In the genomic region with DNA sequence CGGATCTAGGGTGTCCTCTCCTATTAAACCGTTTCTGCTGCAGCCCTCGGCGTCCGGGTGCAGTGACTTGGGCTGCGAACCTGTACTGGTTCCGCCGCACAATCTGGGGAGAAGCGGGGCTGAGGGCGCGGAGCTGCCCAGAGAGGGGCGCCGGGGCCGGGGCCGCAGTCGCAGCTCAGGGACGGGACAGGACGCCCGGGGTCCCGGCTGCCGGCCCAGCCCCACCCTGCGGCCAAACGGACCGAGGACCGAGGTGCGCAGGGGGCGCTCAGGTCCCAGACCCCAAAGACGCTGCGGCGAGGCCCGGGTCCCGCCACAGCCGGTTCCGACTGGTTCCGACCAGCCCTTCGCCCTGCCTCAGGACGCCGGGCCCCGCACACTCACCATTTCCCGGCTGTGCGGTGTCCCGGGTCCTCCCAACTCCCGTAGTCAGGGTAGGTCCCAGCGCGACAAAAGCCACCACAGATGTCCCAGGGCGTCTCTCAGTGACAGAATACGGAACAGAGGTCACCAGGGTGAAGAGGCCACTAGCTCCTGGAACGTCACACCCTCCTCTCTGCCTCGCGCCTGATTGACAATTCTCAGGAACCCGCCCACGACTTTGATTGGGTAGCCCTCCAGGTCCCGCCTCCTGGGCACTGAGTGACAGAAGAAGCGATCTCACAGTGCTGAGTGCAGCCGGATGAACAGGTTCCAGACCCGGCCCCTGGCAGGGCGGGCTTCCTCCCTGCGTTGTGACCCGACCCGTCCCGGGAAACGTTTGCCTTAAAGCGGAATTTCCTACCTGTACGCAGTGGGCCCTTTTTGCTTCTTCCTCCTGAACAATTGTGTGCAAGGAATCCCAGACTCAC, we compare ENCODE assay signal across 1 cellular context.
TF ChIP-seq lines count a peak whose summit lies in the region.

ZNF44 (minus strand) TSS at position 576 of the 851 bp plus-strand sequence; CDS start at position 387, 189 bp downstream.

TF ChIP-seq in HepG2, 621 proteins besides CTCF, POLR2A, EP300 and RAD21 (continued from another document and continues in another):
- peak; percentile 35; the same call in 1 of the 2 replicates for TF ChIP-seq ZNF414 (CRISPR knock-in tag; IDR thresholded peaks at IDR 0.05)
- TF ChIP-seq, protein P1, sequence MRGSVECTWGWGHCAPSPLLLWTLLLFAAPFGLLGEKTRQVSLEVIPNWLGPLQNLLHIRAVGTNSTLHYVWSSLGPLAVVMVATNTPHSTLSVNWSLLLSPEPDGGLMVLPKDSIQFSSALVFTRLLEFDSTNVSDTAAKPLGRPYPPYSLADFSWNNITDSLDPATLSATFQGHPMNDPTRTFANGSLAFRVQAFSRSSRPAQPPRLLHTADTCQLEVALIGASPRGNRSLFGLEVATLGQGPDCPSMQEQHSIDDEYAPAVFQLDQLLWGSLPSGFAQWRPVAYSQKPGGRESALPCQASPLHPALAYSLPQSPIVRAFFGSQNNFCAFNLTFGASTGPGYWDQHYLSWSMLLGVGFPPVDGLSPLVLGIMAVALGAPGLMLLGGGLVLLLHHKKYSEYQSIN (CRISPR knock-in tag; IDR thresholded peaks at IDR 0.05; ENCODE audit: borderline replicate concordance), result no peak
- TF ChIP-seq ZNF629 (CRISPR knock-in tag; conservative IDR thresholded peaks at IDR 0.05), result no peak
- TF ChIP-seq HMG20B (CRISPR knock-in tag; conservative IDR thresholded peaks at IDR 0.05), result 0 out of 2 replicates have a peak, but pooled peaks have one; percentile 18
- peak; percentile 72 for TF ChIP-seq YEATS4 (CRISPR knock-in tag; IDR thresholded peaks at IDR 0.05; ENCODE audit: borderline replicate concordance)
- peak; percentile 8; the same call in 1 of the 2 replicates for TF ChIP-seq HDAC1 (CRISPR knock-in tag; IDR thresholded peaks at IDR 0.05)
- TF ChIP-seq SIX1 (CRISPR knock-in tag; IDR thresholded peaks at IDR 0.05; ENCODE audit: borderline replicate concordance), result no peak
- TF ChIP-seq SALL2 (CRISPR knock-in tag; IDR thresholded peaks at IDR 0.05), result peak; percentile 44
- TF ChIP-seq ZNF549 (CRISPR knock-in tag; IDR thresholded peaks at IDR 0.05), result no peak
- peak; percentile 30; the same call in 1 of the 2 replicates for TF ChIP-seq PHF21A (CRISPR knock-in tag; IDR thresholded peaks at IDR 0.05)
- peak; percentile 71; the same call in 1 of the 2 replicates for TF ChIP-seq ZSCAN25 (CRISPR knock-in tag; IDR thresholded peaks at IDR 0.05)
- no peak; the same call in 1 of the 2 replicates for TF ChIP-seq TSC22D2 (CRISPR knock-in tag; IDR thresholded peaks at IDR 0.05; ENCODE audit: borderline replicate concordance)
- TF ChIP-seq, protein P2, sequence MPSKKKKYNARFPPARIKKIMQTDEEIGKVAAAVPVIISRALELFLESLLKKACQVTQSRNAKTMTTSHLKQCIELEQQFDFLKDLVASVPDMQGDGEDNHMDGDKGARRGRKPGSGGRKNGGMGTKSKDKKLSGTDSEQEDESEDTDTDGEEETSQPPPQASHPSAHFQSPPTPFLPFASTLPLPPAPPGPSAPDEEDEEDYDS (CRISPR knock-in tag; IDR thresholded peaks at IDR 0.05), result peak; percentile 69
- TF ChIP-seq AGO1 (IDR thresholded peaks at IDR 0.05; ENCODE audit: low read depth, low read length, poor library complexity, severe bottlenecking), result no peak
- no peak for TF ChIP-seq RNF2 (conservative IDR thresholded peaks at IDR 0.05; ENCODE audit: low read depth)
- TF ChIP-seq FUBP1 (CRISPR knock-in tag; IDR thresholded peaks at IDR 0.05; ENCODE audit: borderline replicate concordance), result no peak
- TF ChIP-seq, protein P3, sequence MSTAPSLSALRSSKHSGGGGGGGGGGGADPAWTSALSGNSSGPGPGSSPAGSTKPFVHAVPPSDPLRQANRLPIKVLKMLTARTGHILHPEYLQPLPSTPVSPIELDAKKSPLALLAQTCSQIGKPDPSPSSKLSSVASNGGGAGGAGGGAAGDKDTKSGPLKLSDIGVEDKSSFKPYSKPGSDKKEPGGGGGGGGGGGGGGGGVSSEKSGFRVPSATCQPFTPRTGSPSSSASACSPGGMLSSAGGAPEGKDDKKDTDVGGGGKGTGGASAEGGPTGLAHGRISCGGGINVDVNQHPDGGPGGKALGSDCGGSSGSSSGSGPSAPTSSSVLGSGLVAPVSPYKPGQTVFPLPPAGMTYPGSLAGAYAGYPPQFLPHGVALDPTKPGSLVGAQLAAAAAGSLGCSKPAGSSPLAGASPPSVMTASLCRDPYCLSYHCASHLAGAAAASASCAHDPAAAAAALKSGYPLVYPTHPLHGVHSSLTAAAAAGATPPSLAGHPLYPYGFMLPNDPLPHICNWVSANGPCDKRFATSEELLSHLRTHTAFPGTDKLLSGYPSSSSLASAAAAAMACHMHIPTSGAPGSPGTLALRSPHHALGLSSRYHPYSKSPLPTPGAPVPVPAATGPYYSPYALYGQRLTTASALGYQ (CRISPR knock-in tag; IDR thresholded peaks at IDR 0.05), result 0 out of 2 replicates have a peak, but pooled peaks have one; percentile 30
- TF ChIP-seq, protein P4, sequence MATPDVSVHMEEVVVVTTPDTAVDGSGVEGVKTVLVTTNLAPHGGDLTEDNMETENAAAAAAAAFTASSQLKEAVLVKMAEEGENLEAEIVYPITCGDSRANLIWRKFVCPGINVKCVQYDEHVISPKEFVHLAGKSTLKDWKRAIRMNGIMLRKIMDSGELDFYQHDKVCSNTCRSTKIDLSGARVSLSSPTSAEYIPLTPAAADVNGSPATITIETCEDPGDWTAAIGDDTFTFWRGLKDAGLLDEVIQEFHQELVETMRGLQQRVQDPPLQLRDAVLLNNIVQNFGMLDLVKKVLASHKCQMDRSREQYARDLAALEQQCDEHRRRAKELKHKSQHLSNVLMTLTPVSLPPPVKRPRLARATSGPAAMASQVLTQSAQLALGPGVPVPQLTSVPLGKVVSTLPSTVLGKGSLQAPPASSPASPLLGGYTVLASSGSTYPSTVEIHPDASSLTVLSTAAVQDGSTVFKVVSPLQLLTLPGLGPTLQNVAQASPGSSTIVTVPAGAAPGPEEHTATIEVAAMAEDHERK (CRISPR knock-in tag; IDR thresholded peaks at IDR 0.05; ENCODE audit: low read depth), result no peak
- TF ChIP-seq MEF2D (CRISPR knock-in tag; IDR thresholded peaks at IDR 0.05), result peak; percentile 33; the same call in 1 of the 2 replicates
- TF ChIP-seq ELK4 (CRISPR knock-in tag; IDR thresholded peaks at IDR 0.05; ENCODE audit: borderline replicate concordance), result no peak
- TF ChIP-seq, protein P5, sequence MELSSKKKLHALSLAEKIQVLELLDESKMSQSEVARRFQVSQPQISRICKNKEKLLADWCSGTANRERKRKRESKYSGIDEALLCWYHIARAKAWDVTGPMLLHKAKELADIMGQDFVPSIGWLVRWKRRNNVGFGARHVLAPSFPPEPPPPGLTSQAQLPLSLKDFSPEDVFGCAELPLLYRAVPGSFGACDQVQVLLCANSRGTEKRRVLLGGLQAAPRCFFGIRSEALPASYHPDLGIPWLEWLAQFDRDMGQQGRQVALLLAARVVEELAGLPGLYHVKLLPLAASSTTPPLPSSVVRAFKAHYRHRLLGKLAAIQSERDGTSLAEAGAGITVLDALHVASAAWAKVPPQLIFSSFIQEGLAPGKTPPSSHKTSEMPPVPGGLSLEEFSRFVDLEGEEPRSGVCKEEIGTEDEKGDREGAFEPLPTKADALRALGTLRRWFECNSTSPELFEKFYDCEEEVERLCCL (CRISPR knock-in tag; IDR thresholded peaks at IDR 0.05; ENCODE audit: borderline replicate concordance), result no peak
- TF ChIP-seq WIZ (CRISPR knock-in tag; IDR thresholded peaks at IDR 0.05), result no peak
- no peak; the same call in 1 of the 2 replicates for TF ChIP-seq FOXA3 (CRISPR knock-in tag; IDR thresholded peaks at IDR 0.05)
- TF ChIP-seq ZNF329 (CRISPR knock-in tag; IDR thresholded peaks at IDR 0.05; ENCODE audit: low read depth), result no peak
- TF ChIP-seq REL (CRISPR knock-in tag; conservative IDR thresholded peaks at IDR 0.05), result no peak
- no peak for TF ChIP-seq KLF15 (CRISPR knock-in tag; IDR thresholded peaks at IDR 0.05; ENCODE audit: borderline replicate concordance)
- TF ChIP-seq HNRNPLL (IDR thresholded peaks at IDR 0.05; ENCODE audit: low read depth, low read length, poor library complexity, severe bottlenecking), result peak; percentile 50
- TF ChIP-seq MTF2 (CRISPR knock-in tag; IDR thresholded peaks at IDR 0.05; ENCODE audit: borderline replicate concordance), result no peak
- TF ChIP-seq ZNF484 (CRISPR knock-in tag; IDR thresholded peaks at IDR 0.05; ENCODE audit: borderline replicate concordance, low read depth), result no peak
- 0 out of 2 replicates have a peak, but pooled peaks have one; percentile 16 for TF ChIP-seq ZNF558 (CRISPR knock-in tag; IDR thresholded peaks at IDR 0.05; ENCODE audit: borderline replicate concordance)
- no peak for TF ChIP-seq ZNF720 (CRISPR knock-in tag; IDR thresholded peaks at IDR 0.05)
- TF ChIP-seq ZNF510 (CRISPR knock-in tag; IDR thresholded peaks at IDR 0.05; ENCODE audit: low read depth), result 0 out of 2 replicates have a peak, but pooled peaks have one; percentile 17
- TF ChIP-seq, protein P6, sequence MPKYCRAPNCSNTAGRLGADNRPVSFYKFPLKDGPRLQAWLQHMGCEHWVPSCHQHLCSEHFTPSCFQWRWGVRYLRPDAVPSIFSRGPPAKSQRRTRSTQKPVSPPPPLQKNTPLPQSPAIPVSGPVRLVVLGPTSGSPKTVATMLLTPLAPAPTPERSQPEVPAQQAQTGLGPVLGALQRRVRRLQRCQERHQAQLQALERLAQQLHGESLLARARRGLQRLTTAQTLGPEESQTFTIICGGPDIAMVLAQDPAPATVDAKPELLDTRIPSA (CRISPR knock-in tag; IDR thresholded peaks at IDR 0.05; ENCODE audit: borderline replicate concordance), result no peak
- TF ChIP-seq ZNF17 (CRISPR knock-in tag; IDR thresholded peaks at IDR 0.05), result no peak
- TF ChIP-seq E2F1 (CRISPR knock-in tag; IDR thresholded peaks at IDR 0.05), result no peak
- no peak for TF ChIP-seq ZNF468 (CRISPR knock-in tag; IDR thresholded peaks at IDR 0.05)
- TF ChIP-seq KMT2A (CRISPR knock-in tag; IDR thresholded peaks at IDR 0.05), result peak; percentile 18; the same call in 1 of the 2 replicates
- TF ChIP-seq ZNF879 (CRISPR knock-in tag; IDR thresholded peaks at IDR 0.05), result no peak
- TF ChIP-seq ZNF264 (CRISPR knock-in tag; IDR thresholded peaks at IDR 0.05), result 0 out of 2 replicates have a peak, but pooled peaks have one; percentile 61
- no peak for TF ChIP-seq ZBTB1 (CRISPR knock-in tag; IDR thresholded peaks at IDR 0.05; ENCODE audit: borderline replicate concordance)
- no peak; the same call in 1 of the 2 replicates for TF ChIP-seq PAX8 (CRISPR knock-in tag; IDR thresholded peaks at IDR 0.05; ENCODE audit: borderline replicate concordance)
- no peak for TF ChIP-seq HDAC2 (CRISPR knock-in tag; IDR thresholded peaks at IDR 0.05)
- no peak for TF ChIP-seq SRSF9 (IDR thresholded peaks at IDR 0.05; ENCODE audit: borderline replicate concordance, insufficient read depth, low read depth, low read length, poor library complexity, severe bottlenecking)
- no peak for TF ChIP-seq FOXA1 (IDR thresholded peaks at IDR 0.05)
- no peak for TF ChIP-seq FOXA1 (CRISPR knock-in tag; IDR thresholded peaks at IDR 0.05)
- peak; percentile 99 for TF ChIP-seq NFYB (CRISPR knock-in tag; IDR thresholded peaks at IDR 0.05)
- TF ChIP-seq ARNT2 (CRISPR knock-in tag; IDR thresholded peaks at IDR 0.05; ENCODE audit: low read depth), result no peak
- TF ChIP-seq, protein P7, sequence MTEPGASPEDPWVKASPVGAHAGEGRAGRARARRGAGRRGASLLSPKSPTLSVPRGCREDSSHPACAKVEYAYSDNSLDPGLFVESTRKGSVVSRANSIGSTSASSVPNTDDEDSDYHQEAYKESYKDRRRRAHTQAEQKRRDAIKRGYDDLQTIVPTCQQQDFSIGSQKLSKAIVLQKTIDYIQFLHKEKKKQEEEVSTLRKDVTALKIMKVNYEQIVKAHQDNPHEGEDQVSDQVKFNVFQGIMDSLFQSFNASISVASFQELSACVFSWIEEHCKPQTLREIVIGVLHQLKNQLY (CRISPR knock-in tag; IDR thresholded peaks at IDR 0.05), result no peak
- TF ChIP-seq, protein P8, sequence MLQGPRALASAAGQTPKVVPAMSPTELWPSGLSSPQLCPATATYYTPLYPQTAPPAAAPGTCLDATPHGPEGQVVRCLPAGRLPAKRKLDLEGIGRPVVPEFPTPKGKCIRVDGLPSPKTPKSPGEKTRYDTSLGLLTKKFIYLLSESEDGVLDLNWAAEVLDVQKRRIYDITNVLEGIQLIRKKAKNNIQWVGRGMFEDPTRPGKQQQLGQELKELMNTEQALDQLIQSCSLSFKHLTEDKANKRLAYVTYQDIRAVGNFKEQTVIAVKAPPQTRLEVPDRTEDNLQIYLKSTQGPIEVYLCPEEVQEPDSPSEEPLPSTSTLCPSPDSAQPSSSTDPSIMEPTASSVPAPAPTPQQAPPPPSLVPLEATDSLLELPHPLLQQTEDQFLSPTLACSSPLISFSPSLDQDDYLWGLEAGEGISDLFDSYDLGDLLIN (CRISPR knock-in tag; IDR thresholded peaks at IDR 0.05; ENCODE audit: borderline replicate concordance), result no peak
